ENCODE assay signal across 14 cellular contexts in the genomic region with DNA sequence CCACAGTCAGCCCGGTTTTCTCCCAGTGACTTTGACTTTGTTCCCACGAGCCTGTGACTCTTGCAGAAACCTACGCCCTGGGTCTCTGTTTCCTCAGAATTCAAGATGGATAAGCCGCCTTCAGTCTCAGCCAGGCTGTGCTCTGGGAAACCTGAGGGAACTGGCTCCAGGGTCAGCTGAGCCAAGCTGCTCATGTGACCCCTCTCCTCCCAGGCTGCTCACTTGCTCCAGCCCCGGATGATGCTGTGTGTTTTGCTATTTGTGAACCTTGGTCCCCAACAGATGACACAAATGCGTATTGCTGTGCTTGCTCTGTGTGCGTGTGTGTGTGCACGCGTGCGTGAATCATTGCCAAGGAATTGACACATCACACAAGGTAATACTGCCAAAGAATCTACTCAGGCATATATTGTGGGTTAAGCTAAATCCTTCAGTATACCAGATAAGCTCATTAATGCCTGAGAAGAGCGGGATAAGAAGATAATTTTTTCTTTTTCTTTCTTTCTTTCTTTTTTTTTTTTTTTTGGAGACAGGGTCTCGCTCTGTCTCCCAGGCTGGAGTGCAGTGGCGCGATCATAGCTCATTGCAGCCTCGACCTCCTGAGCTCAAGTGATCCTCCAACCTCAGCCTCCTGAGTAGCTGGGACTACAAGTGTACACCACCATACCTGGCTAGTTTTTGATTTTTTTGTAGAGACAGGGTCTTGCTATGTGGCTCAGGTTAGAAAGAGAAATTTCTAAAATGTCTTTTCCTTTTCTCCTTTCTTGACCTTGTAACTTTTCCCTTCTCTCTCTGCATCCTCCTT. TPM values are rescaled to one million over a fixed set of nuclear protein-coding genes. Genes with fewer than 3 reads are reported as not detected.
DNase-seq lines count a peak whose midpoint lies in the region; ATAC-seq and TF ChIP-seq lines count a peak whose summit lies in the region.
"Had no signal": no experiment of that assay in that cellular context is flagged by ENCODE, and none has a peak within 500 bp of the region (broad histone marks: within the 10 kb centered on the region; RNA-seq: fewer than 3 reads in every experiment).

No MANE protein-coding gene starts in this region.

- no peaks in the 10 kb centered on the region for H3K9me3 Mint-ChIP-seq in HFFc6
- H3K9me3 Mint-ChIP-seq in WTC11: no peaks in the 10 kb centered on the region

- no peaks in the 10 kb centered on the region for H3K36me3 ChIP-seq in skeletal muscle satellite cell (ENCODE audit: insufficient read depth, low read length)

- peaks cover 18% of the 10 kb centered on the region for H3K4me1 Mint-ChIP-seq in HFFc6 (ENCODE audit: low read depth)
- peaks cover 13% of the 10 kb centered on the region for H3K4me1 Mint-ChIP-seq in WTC11

- POLR2A ChIA-PET in WTC11 (lab: Charles Lee): interaction anchor here (0.6 kb wide), 1 partner anchor 740 kb away, joined by 3 read pairs; the partner anchor contains the start of gene CCDC14

- no peak overlapping the region for H3K4me3 ChIP-seq in skeletal muscle satellite cell (ENCODE audit: low read length)
- H3K4me3 ChIP-seq: gastrocnemius medialis, lung had no signal

- H3K4me3 Mint-ChIP-seq in HFFc6 (peak overlapping the region; percentile 57; the same call in 1 of the 2 replicates), WTC11 (no peak overlapping the region)

- no peak for TF ChIP-seq CTCF in HFFc6 (IDR thresholded peaks at IDR 0.05)
- no peak for TF ChIP-seq CTCF in WTC11 (IDR thresholded peaks at IDR 0.05)

- no peaks in the 10 kb centered on the region for H3K9me3 ChIP-seq in skeletal muscle satellite cell (replicated peaks; ENCODE audit: low read length)
- H3K9me3 ChIP-seq: gastrocnemius medialis had no signal

- ATAC-seq in WTC11 (peak; percentile 92), HG02973 (IDR thresholded peaks at IDR 0.05; ENCODE audit: unreplicated experiment) (no peak), GM18519 (IDR thresholded peaks at IDR 0.05; ENCODE audit: low FRiP score, unreplicated experiment) (no peak)
- ATAC-seq: gastrocnemius medialis had no signal

- no peaks in the 10 kb centered on the region; the same call in 1 of the 2 replicates for H3K27me3 Mint-ChIP-seq in HFFc6 (ENCODE audit: insufficient read depth)
- no peaks in the 10 kb centered on the region; the same call in 1 of the 2 replicates for H3K27me3 Mint-ChIP-seq in WTC11 (ENCODE audit: low read depth)

- no peak for DNase-seq in HFFc6
- DNase-seq in WTC11 (ENCODE audit: low spot score): peak; percentile 18
- DNase-seq in iPS-NIHi11 (ENCODE audit: low spot score): peak; percentile 39
- DNase-seq in DMS153 treated with DMSO at 0.1 percent for 48 hours (lab: John Stamatoyannopoulos, UW; ENCODE audit: unreplicated experiment): no peak
- DNase-seq: activated effector memory CD4-positive, alpha-beta T cell treated with Interleukin-2 at 50 U/mL for 16 hours; gastrocnemius medialis; NCI-H1092; NCI-H524 treated with DMSO at 0.1 percent for 48 hours; posterior cingulate gyrus; substantia nigra had no signal

- peak overlapping the region; percentile 24 for H3K4me2 ChIP-seq in skeletal muscle satellite cell (ENCODE audit: low read length)

- H3K27me3 ChIP-seq in skeletal muscle satellite cell (ENCODE audit: control insufficient read depth, insufficient read depth, low read length): no peaks in the 10 kb centered on the region
- H3K27me3 ChIP-seq: gastrocnemius medialis had no signal

- peak overlapping the region; percentile 43 for H3K9ac ChIP-seq in skeletal muscle satellite cell (ENCODE audit: low read depth, low read length)

- peak overlapping the region; percentile 39; the same call in 1 of the 2 replicates for H3K27ac Mint-ChIP-seq in HFFc6
- peak overlapping the region; percentile 33; the same call in 1 of the 2 replicates for H3K27ac Mint-ChIP-seq in WTC11

- H3K36me3 Mint-ChIP-seq in HFFc6 (ENCODE audit: low read depth) (no peaks in the 10 kb centered on the region), WTC11 (no peaks in the 10 kb centered on the region)

- CTCF ChIA-PET in WTC11 (lab: Charles Lee): interaction anchor here (0.6 to 1.8 kb wide), 7 partner anchors 10 to 1566 kb away, joined by 3 to 9 read pairs (median 3); no protein-coding TSS in a partner anchor

- peaks cover 13% of the 10 kb centered on the region for H3K4me1 ChIP-seq in skeletal muscle satellite cell (ENCODE audit: control insufficient read depth, insufficient read depth, low read length)

TF ChIP-seq in WTC11, 78 proteins besides CTCF, POLR2A, EP300 and RAD21:
- TF ChIP-seq, protein P1, sequence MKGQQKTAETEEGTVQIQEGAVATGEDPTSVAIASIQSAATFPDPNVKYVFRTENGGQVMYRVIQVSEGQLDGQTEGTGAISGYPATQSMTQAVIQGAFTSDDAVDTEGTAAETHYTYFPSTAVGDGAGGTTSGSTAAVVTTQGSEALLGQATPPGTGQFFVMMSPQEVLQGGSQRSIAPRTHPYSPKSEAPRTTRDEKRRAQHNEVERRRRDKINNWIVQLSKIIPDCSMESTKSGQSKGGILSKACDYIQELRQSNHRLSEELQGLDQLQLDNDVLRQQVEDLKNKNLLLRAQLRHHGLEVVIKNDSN (CRISPR knock-in tag; IDR thresholded peaks at IDR 0.05): peak; percentile 89
- no peak for TF ChIP-seq NR2C2 (CRISPR knock-in tag; IDR thresholded peaks at IDR 0.05)
- TF ChIP-seq, protein P2, sequence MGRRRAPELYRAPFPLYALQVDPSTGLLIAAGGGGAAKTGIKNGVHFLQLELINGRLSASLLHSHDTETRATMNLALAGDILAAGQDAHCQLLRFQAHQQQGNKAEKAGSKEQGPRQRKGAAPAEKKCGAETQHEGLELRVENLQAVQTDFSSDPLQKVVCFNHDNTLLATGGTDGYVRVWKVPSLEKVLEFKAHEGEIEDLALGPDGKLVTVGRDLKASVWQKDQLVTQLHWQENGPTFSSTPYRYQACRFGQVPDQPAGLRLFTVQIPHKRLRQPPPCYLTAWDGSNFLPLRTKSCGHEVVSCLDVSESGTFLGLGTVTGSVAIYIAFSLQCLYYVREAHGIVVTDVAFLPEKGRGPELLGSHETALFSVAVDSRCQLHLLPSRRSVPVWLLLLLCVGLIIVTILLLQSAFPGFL (CRISPR knock-in tag; IDR thresholded peaks at IDR 0.05; ENCODE audit: borderline replicate concordance): no peak
- TF ChIP-seq CREB1 (CRISPR knock-in tag; IDR thresholded peaks at IDR 0.05): no peak
- TF ChIP-seq SOX15 (CRISPR knock-in tag; IDR thresholded peaks at IDR 0.05): no peak
- TF ChIP-seq, protein P3, sequence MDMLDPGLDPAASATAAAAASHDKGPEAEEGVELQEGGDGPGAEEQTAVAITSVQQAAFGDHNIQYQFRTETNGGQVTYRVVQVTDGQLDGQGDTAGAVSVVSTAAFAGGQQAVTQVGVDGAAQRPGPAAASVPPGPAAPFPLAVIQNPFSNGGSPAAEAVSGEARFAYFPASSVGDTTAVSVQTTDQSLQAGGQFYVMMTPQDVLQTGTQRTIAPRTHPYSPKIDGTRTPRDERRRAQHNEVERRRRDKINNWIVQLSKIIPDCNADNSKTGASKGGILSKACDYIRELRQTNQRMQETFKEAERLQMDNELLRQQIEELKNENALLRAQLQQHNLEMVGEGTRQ (CRISPR knock-in tag; IDR thresholded peaks at IDR 0.05): peak; percentile 86
- no peak for TF ChIP-seq ZNF396 (CRISPR knock-in tag; IDR thresholded peaks at IDR 0.05; ENCODE audit: borderline replicate concordance)
- TF ChIP-seq, protein P4, sequence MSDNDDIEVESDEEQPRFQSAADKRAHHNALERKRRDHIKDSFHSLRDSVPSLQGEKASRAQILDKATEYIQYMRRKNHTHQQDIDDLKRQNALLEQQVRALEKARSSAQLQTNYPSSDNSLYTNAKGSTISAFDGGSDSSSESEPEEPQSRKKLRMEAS (CRISPR knock-in tag; IDR thresholded peaks at IDR 0.05): no peak
- no peak for TF ChIP-seq NFYB (CRISPR knock-in tag; conservative IDR thresholded peaks at IDR 0.05; ENCODE audit: low read depth)
- peak; percentile 73; the same call in 1 of the 2 replicates for TF ChIP-seq GABPB1 (CRISPR knock-in tag; IDR thresholded peaks at IDR 0.05)
- TF ChIP-seq MXD4 (CRISPR knock-in tag; IDR thresholded peaks at IDR 0.05; ENCODE audit: borderline replicate concordance): no peak
- no peak for TF ChIP-seq ZNF317 (CRISPR knock-in tag; IDR thresholded peaks at IDR 0.05; ENCODE audit: borderline replicate concordance, low read depth)
- TF ChIP-seq FOXP1 (CRISPR knock-in tag; IDR thresholded peaks at IDR 0.05; ENCODE audit: borderline replicate concordance): no peak
- TF ChIP-seq MYBL2 (CRISPR knock-in tag; IDR thresholded peaks at IDR 0.05): no peak

RNA-seq across cellular contexts. Expression of gene UMPS, which starts 29.2 kb away (rescaled TPM):
- 10 to 100 TPM; 25.2 to 39.6 (median 28.4) TPM for total RNA-seq in HFFc6 (2021; fragmentation: NEBNext Ultra II Directional; extraction: Animal tissue kit (Norgen Biotek cat#: 25700))
- 39.7 to 45.4 TPM (median 42.0 TPM) in 3 replicates for total RNA-seq in WTC11 (2021)
- 25.1 and 36.2 TPM in 2 replicates for total RNA-seq in skeletal muscle satellite cell (2012; rRNA removed)

Comparison
In these comparisons a context has a peak if more than half of its experiments do, and no peak if none do; other contexts are left out.
1. DNase-seq: peak in WTC11 (single experiment) and iPS-NIHi11 (single experiment); none in HFFc6 (single experiment) and DMS153 treated with DMSO at 0.1 percent for 48 hours (single experiment).